1 cellular context compared by ENCODE assay signal in genomic region chr1:28596276-28596675, GRCh38.
TF ChIP-seq lines count a peak whose summit lies in the region.

No MANE protein-coding gene starts in this region.

TF ChIP-seq in HepG2, 621 proteins besides CTCF, POLR2A, EP300 and RAD21:
- TF ChIP-seq ZC3H13 (CRISPR knock-in tag; IDR thresholded peaks at IDR 0.05) = peak; percentile 72; the same call in 1 of the 2 replicates
